5 cellular contexts compared by ENCODE assay signal in the genomic region with DNA sequence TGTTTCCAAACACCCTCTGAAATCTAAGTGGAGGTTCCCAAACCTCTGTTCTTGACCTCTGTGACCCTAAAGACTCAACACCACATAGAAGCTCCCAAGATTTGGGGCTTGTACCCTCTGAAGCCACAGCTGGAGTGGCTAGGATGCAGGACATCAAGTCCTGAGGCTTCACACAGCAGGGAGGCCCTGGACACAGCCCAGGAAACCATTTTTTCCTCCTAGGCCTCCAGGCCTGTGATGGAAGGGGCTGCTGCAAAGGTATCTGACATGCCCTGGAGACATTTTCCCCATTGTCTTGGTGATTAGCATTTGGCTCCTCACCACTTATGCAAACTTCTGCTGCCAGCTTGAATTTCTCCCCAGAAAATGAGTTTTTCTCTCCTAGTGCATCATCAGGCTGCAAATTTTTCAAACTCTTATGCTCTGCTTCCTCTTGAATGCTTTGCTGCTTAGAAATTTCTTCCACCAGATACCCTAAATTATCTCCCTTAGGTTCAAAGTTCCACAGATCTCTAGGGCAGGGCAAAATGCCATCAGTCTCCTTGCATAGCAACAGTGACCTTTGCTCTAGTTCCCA.
DNase-seq lines count a peak whose midpoint lies in the region; ATAC-seq, FAIRE-seq and TF ChIP-seq lines count a peak whose summit lies in the region.
"Not testable (repeated sequence)": the region's sequence is repeated elsewhere in the genome, so short reads cannot be mapped to it uniquely, and the experiment has no call there.

No MANE protein-coding gene starts in this region.

- TF ChIP-seq POLR2A in K562 (conservative IDR thresholded peaks at IDR 0.05); esophagus muscularis mucosa (IDR thresholded peaks at IDR 0.05; ENCODE audit: low read depth); HepG2 (IDR thresholded peaks at IDR 0.05; ENCODE audit: insufficient read depth in 1 of 2, low read depth in 2 of 2, low read length in 2 of 2): not testable (repeated sequence)

- not testable (repeated sequence) for H3K27ac ChIP-seq in HEK293 (ENCODE audit: extremely low read depth, low read depth, low read length); K562 (ENCODE audit: extremely low read depth, low read depth, low read length); esophagus muscularis mucosa (replicated peaks in 1 of 4); HepG2 (ENCODE audit: extremely low read length, insufficient read depth, low read length)

- not testable (repeated sequence) for ATAC-seq in K562, HepG2

- not testable (repeated sequence) for H4K20me1 ChIP-seq in K562 (replicated peaks; ENCODE audit: control insufficient read depth, insufficient read depth, low read length); HepG2 (ENCODE audit: insufficient read depth, low read length)

- POLR2A ChIA-PET in HEK293 (lab: Yijun Ruan, JAX); K562 (lab: Yijun Ruan, JAX); HepG2 (lab: Yijun Ruan, JAX): not testable (repeated sequence)

- not testable (repeated sequence) for DNase-seq in K562 (ENCODE audit: extremely low read depth in 1 of 4, low spot score in 3 of 4); HepG2 (ENCODE audit: low spot score)
- DNase-seq in esophagus muscularis mucosa (ENCODE audit: extremely low spot score) (peak; percentile 66), osteocyte (ENCODE audit: extremely low spot score, unreplicated experiment) (peak; percentile 2)

- H3K36me3 ChIP-seq in HEK293 (ENCODE audit: control insufficient read depth in 2 of 2, insufficient read depth in 1 of 2, low read length in 2 of 2); K562 (ENCODE audit: control insufficient read depth, insufficient read depth, low read length); esophagus muscularis mucosa; HepG2 (replicated peaks in 1 of 2; ENCODE audit: control insufficient read depth in 1 of 2, insufficient read depth in 2 of 2, low read length in 2 of 2): not testable (repeated sequence)

- H3K9me3 Mint-ChIP-seq in osteocyte (ENCODE audit: unreplicated experiment) = not testable (repeated sequence)

- not testable (repeated sequence) for H3K79me2 ChIP-seq in K562 (ENCODE audit: control insufficient read depth, insufficient read depth, low read length); HepG2 (ENCODE audit: insufficient read depth, low read length)

- H3K4me2 ChIP-seq in K562 (ENCODE audit: insufficient read depth, low read length); HepG2 (ENCODE audit: low read depth, low read length): not testable (repeated sequence)

- not testable (repeated sequence) for TF ChIP-seq RAD21 in K562 (CRISPR knock-in tag; conservative IDR thresholded peaks at IDR 0.05 in 1 of 2, IDR thresholded peaks at IDR 0.05 in 1 of 2); HepG2 (CRISPR knock-in tag; IDR thresholded peaks at IDR 0.05)

- not testable (repeated sequence) for H3K4me3 Mint-ChIP-seq in osteocyte (ENCODE audit: unreplicated experiment)

- H3K27me3 ChIP-seq in K562 (ENCODE audit: control insufficient read depth in 2 of 2, insufficient read depth in 2 of 2, low read length in 2 of 2); esophagus muscularis mucosa; HepG2 (ENCODE audit: control insufficient read depth in 1 of 2, insufficient read depth in 2 of 2, low read length in 2 of 2): not testable (repeated sequence)

- H3K9ac ChIP-seq in K562 (ENCODE audit: insufficient read depth in 1 of 2, low read depth in 2 of 2, low read length in 2 of 2); HepG2 (ENCODE audit: insufficient read depth, low read depth, low read length): not testable (repeated sequence)

- H3K9me3 ChIP-seq in HEK293 (ENCODE audit: control insufficient read depth, insufficient read depth, low read depth, low read length); K562 (replicated peaks; ENCODE audit: control insufficient read depth, insufficient read depth, low read depth, low read length): not testable (repeated sequence)
- H3K9me3 ChIP-seq in esophagus muscularis mucosa (peaks cover 0 to 11% (median 10%) of the 10 kb centered on the region in 4 donors), HepG2 (ENCODE audit: low read length) (peaks cover 31% of the 10 kb centered on the region)

- H3K27me3 Mint-ChIP-seq in osteocyte (ENCODE audit: unreplicated experiment) = not testable (repeated sequence)

- H3K4me1 Mint-ChIP-seq in osteocyte (ENCODE audit: unreplicated experiment) = not testable (repeated sequence)

- TF ChIP-seq CTCF in HEK293 (tag by site-specific recombination; IDR thresholded peaks at IDR 0.05); K562 (IDR thresholded peaks at IDR 0.05 in 2 of 3, conservative IDR thresholded peaks at IDR 0.05 in 1 of 3; ENCODE audit: insufficient read depth in 2 of 3, low read depth in 1 of 3, low read length in 3 of 3); esophagus muscularis mucosa (IDR thresholded peaks at IDR 0.05); HepG2 (CRISPR knock-in tag; IDR thresholded peaks at IDR 0.05); osteocyte (IDR thresholded peaks at IDR 0.05): not testable (repeated sequence)

- CTCF ChIA-PET in HEK293 (lab: Yijun Ruan, JAX); K562 (lab: Yijun Ruan, JAX; ENCODE audit: low intra/inter-chr PET ratio); HepG2 (lab: Yijun Ruan, JAX; ENCODE audit: low intra/inter-chr PET ratio, low total read pairs): not testable (repeated sequence)

- intact Hi-C loops in K562 (cut with micrococcal nuclease); esophagus muscularis mucosa (cut with DNase I); HepG2 (cut with micrococcal nuclease; ENCODE audit: unreplicated experiment): not testable (repeated sequence)

- not testable (repeated sequence) for H3K36me3 Mint-ChIP-seq in osteocyte (ENCODE audit: unreplicated experiment)

- not testable (repeated sequence) for TF ChIP-seq EP300 in K562 (IDR thresholded peaks at IDR 0.05; ENCODE audit: low read length); esophagus muscularis mucosa (IDR thresholded peaks at IDR 0.05); HepG2 (IDR thresholded peaks at IDR 0.05; ENCODE audit: low read depth in 2 of 2, low read length in 2 of 2); HepG2 (CRISPR knock-in tag; IDR thresholded peaks at IDR 0.05; ENCODE audit: borderline replicate concordance)

- H3K27ac Mint-ChIP-seq in osteocyte (ENCODE audit: unreplicated experiment) = not testable (repeated sequence)

- not testable (repeated sequence) for H2AFZ ChIP-seq in K562 (ENCODE audit: low read depth, low read length); HepG2 (ENCODE audit: low read length)

- FAIRE-seq in K562 (lab: Jason Lieb, UNC); HepG2 (lab: Jason Lieb, UNC): not testable (repeated sequence)

- H3K9me1 ChIP-seq in K562 (ENCODE audit: control insufficient read depth, insufficient read depth, low read length) = not testable (repeated sequence)

- not testable (repeated sequence) for H3K4me3 ChIP-seq in HEK293 (ENCODE audit: low read depth, low read length); K562; esophagus muscularis mucosa; HepG2 (replicated peaks in 1 of 3; ENCODE audit: insufficient read depth in 1 of 3, low read depth in 2 of 3, low read length in 3 of 3)

- H3K4me1 ChIP-seq in HEK293 (ENCODE audit: control insufficient read depth, insufficient read depth, low read length); K562 (replicated peaks in 1 of 2; ENCODE audit: control insufficient read depth in 2 of 2, insufficient read depth in 2 of 2, low read length in 2 of 2); esophagus muscularis mucosa: not testable (repeated sequence)
- peaks cover 37% of the 10 kb centered on the region for H3K4me1 ChIP-seq in HepG2 (ENCODE audit: insufficient read depth, low read length)

- BruUV-seq in K562 (replicated peaks; lab: Mats Ljungman, UMichigan); HepG2 (replicated peaks; lab: Mats Ljungman, UMichigan): not testable (repeated sequence)

- in situ Hi-C loops in K562 (cut with MboI); HepG2 (cut with HindIII; ENCODE audit: extremely low pct_ligation_motif_present, low pct_unique_long_range_greater_than_20kb): not testable (repeated sequence)

TF ChIP-seq in HEK293, 187 proteins besides CTCF, POLR2A, EP300 and RAD21 (continues in another document):
- peak; percentile 8 for TF ChIP-seq ZNF529 (tag by site-specific recombination; IDR thresholded peaks at IDR 0.05; ENCODE audit: insufficient replicate concordance)
- TF ChIP-seq ZNF626 (tag by site-specific recombination; IDR thresholded peaks at IDR 0.05) = 0 out of 2 replicates have a peak, but pooled peaks have one; percentile 33
- peak; percentile 92 for TF ChIP-seq SETDB1 (IDR thresholded peaks at IDR 0.05; ENCODE audit: insufficient read length, low read length)
- peak; percentile 96 for TF ChIP-seq TRIM28 (IDR thresholded peaks at IDR 0.05; ENCODE audit: borderline replicate concordance, low read length)

TF ChIP-seq in K562, 482 proteins besides CTCF, POLR2A, EP300 and RAD21:
- peak; percentile 63 for TF ChIP-seq ZFP36 (IDR thresholded peaks at IDR 0.05; ENCODE audit: low read depth, low read length, partially characterized antibody)
